ENCODE assay signal across 27 cellular contexts in genomic region chr21:20618878-20619277, GRCh38.
"Had no signal": no experiment of that assay in that cellular context is flagged by ENCODE, and none has a peak within 500 bp of the region (broad histone marks: within the 10 kb centered on the region; RNA-seq: fewer than 3 reads in every experiment).

No MANE protein-coding gene starts in this region.

- H3K4me1 ChIP-seq: breast epithelium, Peyer's patch, SJCRH30 had no signal

- ATAC-seq: activated CD8-positive, alpha-beta T cell treated with anti-CD3 and anti-CD28 coated beads, Interleukin-2, amount 10 ng/mL, durations not matched to agents 7 days and 5 days; SK-N-SH treated with all-trans-retinoic acid at 6 μM for 48 hours; WTC11 had no signal

- H3K27ac ChIP-seq: breast epithelium, Peyer's patch, RWPE1, SJCRH30 had no signal

- H3K36me3 ChIP-seq: breast epithelium, Peyer's patch, SJCRH30 had no signal

- H3K4me3 ChIP-seq: breast epithelium, Peyer's patch, SJCRH30 had no signal

- H3K27me3 ChIP-seq: breast epithelium, Peyer's patch, SJCRH30 had no signal

- DNase-seq: activated CD4-positive, alpha-beta T cell treated with anti-CD3 and anti-CD28 coated beads for 48 hours; activated CD4-positive, alpha-beta T cell treated with anti-CD3 and anti-CD28 coated beads, Interleukin-2, amount 50 U/mL, for 4 hours; activated CD4-positive, CD25-positive, alpha-beta regulatory T cell treated with anti-CD3 and anti-CD28 coated beads, Interleukin-2, amount 50 U/mL, for 72 hours; activated CD8-positive, alpha-beta memory T cell treated with anti-CD3 and anti-CD28 coated beads, Interleukin-2, amount 50 U/mL, for 48 hours; activated CD8-positive, alpha-beta T cell treated with anti-CD3 and anti-CD28 coated beads, Interleukin-2, amount 10 ng/mL, durations not matched to agents 7 days and 5 days; activated naive CD4-positive, alpha-beta T cell treated with anti-CD3 and anti-CD28 coated beads, Interleukin-2, amount 50 U/mL, for 16 hours; activated naive CD8-positive, alpha-beta T cell treated with anti-CD3 and anti-CD28 coated beads, Interleukin-2, amount 10 ng/mL, durations not matched to agents 7 days and 5 days; activated T-cell treated with anti-CD3 and anti-CD28 coated beads, Interleukin-2, amount 50 U/mL, for 1 hour; aorta; KG1; NCI-H1092; NCI-H1417; NCI-H1930; NCI-H2171; NCI-H2227 treated with DMSO at 0.1 percent for 48 hours; NCI-H446 treated with DMSO at 0.1 percent for 48 hours; NCI-H524 treated with DMSO at 0.1 percent for 48 hours; NCI-H774; NK-92 treated with Interleukin-12 subunit alpha and Interleukin-12 subunit beta, amount 100 ng/mL, for 24 hours; Peyer's patch; Right ventricle myocardium superior; SJCRH30; SW 1271 had no signal

- H3K9me3 ChIP-seq: Peyer's patch, SJCRH30 had no signal
